10 cellular contexts compared by ENCODE assay signal in genomic region chr15:78170848-78171773, GRCh38. TPM values are rescaled to one million over a fixed set of nuclear protein-coding genes. Genes with fewer than 3 reads are reported as not detected.
DNase-seq lines count a peak whose midpoint lies in the region; ATAC-seq and TF ChIP-seq lines count a peak whose summit lies in the region.
"Had no signal": no experiment of that assay in that cellular context is flagged by ENCODE, and none has a peak within 500 bp of the region (broad histone marks: within the 10 kb centered on the region; RNA-seq: fewer than 3 reads in every experiment).

No MANE protein-coding gene starts in this region.

- peak overlapping the region; percentile 56 for H3K27ac ChIP-seq in psoas muscle

- WGBS in psoas muscle, 3 donors, result 46 to 69% (median 60%) methylated on average over 17 of the region's 17 CpGs

- intact Hi-C loops in psoas muscle (cut with DNase I), result no loop called here
- intact Hi-C loops in Calu3 (cut with micrococcal nuclease; ENCODE audit: unreplicated experiment), result no loop called here

- H3K9me3 Mint-ChIP-seq in Calu3 (ENCODE audit: low read depth, unreplicated experiment), result no peaks in the 10 kb centered on the region

- ATAC-seq in GM19025 (IDR thresholded peaks at IDR 0.05; ENCODE audit: low read depth, unreplicated experiment), result peak; percentile 59
- ATAC-seq in HG02798 (IDR thresholded peaks at IDR 0.05; ENCODE audit: poor library complexity, unreplicated experiment), result peak; percentile 65
- peak; percentile 41 to 77 (median 71) for ATAC-seq in psoas muscle

- no peaks in the 10 kb centered on the region for H3K9me3 ChIP-seq in psoas muscle

- TF ChIP-seq CTCF in psoas muscle (IDR thresholded peaks at IDR 0.05) (no peak), Calu3 (IDR thresholded peaks at IDR 0.05; ENCODE audit: unreplicated experiment) (no peak)

- no peaks in the 10 kb centered on the region for H3K27me3 ChIP-seq in psoas muscle (ENCODE audit: insufficient read depth in 3 of 3, low read length in 2 of 3)

- H3K27ac Mint-ChIP-seq in Calu3 (ENCODE audit: unreplicated experiment), result no peak overlapping the region

- peaks cover 9% of the 10 kb centered on the region for H3K36me3 Mint-ChIP-seq in Calu3 (ENCODE audit: insufficient read depth, unreplicated experiment)

- DNase-seq in NOMO-1 (lab: John Stamatoyannopoulos, UW; ENCODE audit: unreplicated experiment in 2 of 2) (peak; percentile 75 to 94), psoas muscle (no peak), Calu3 (no peak), GM19238 (ENCODE audit: insufficient read length, low spot score) (no peak), Kasumi-1 (lab: John Stamatoyannopoulos, UW) (no peak), DMS 273 treated with DMSO at 0.1 percent for 48 hours (lab: John Stamatoyannopoulos, UW) (no peak)
- DNase-seq: amniotic stem cell, NCI-H1092 treated with DMSO at 0.1 percent for 48 hours had no signal

- no peak overlapping the region for H3K4me3 Mint-ChIP-seq in Calu3 (ENCODE audit: low read depth, unreplicated experiment)

- CTCF ChIA-PET in Calu3 (lab: Charles Lee), result interaction anchor here (0.6 kb wide), 1 partner anchor 37 kb away, joined by 3 read pairs; no protein-coding TSS in a partner anchor

- H3K36me3 ChIP-seq in psoas muscle (ENCODE audit: insufficient read depth in 1 of 2, low read depth in 1 of 2), result peaks cover 20 to 74% of the 10 kb centered on the region in 2 donors

- peaks cover 11% of the 10 kb centered on the region for H3K4me1 ChIP-seq in psoas muscle

- BruUV-seq in Calu3 (replicated peaks; lab: Mats Ljungman, UMichigan), result no TSS peak

- no peaks in the 10 kb centered on the region for H3K4me1 Mint-ChIP-seq in Calu3 (ENCODE audit: low read depth, unreplicated experiment)

- no peaks in the 10 kb centered on the region for H3K27me3 Mint-ChIP-seq in Calu3 (ENCODE audit: unreplicated experiment)

- H3K4me3 ChIP-seq in psoas muscle, result no peak overlapping the region

RNA-seq across cellular contexts. Expression of gene IDH3A, which starts 21.9 kb away (rescaled TPM):
- total RNA-seq in psoas muscle (100 to 1,000 TPM; 203 to 309 (median 251) TPM), Calu3 (2022) (96.1 and 111 TPM in 2 replicates)
- 100 to 1,000 TPM; 154 to 228 (median 179) TPM for polyA plus RNA-seq in psoas muscle

RNA-seq across cellular contexts. Expression of gene CIB2, which starts 39.9 kb away (rescaled TPM):
- total RNA-seq in psoas muscle, result 10 to 100 TPM in 1 of 4 donors, 1 to 10 TPM in 3; 2.4 to 18.0 (median 6.6) TPM
- polyA plus RNA-seq in psoas muscle, result 1 to 10 TPM; 3.7 to 9.7 (median 4.7) TPM
- total RNA-seq in Calu3 (2022), result 15.1 and 15.7 TPM in 2 replicates

Comparison
In these comparisons a context has a peak if more than half of its experiments do, and no peak if none do; other contexts are left out.
1. DNase-seq: peak in NOMO-1 (2 of 2); none in psoas muscle (0 of 2), Calu3 (single experiment), GM19238 (single experiment), Kasumi-1 (0 of 2) and DMS 273 treated with DMSO at 0.1 percent for 48 hours (single experiment).
2. Peak in every context shown above with its lines, with median percentiles within 50 percentile points of each other: ATAC-seq.